In genomic region chr15:90142216-90143175, GRCh38 we compare ENCODE assay signal across 1 cellular context.
A peak's percentile ranks its signal among the peaks of the same experiment; 100 is the strongest.
TF ChIP-seq lines count a peak whose summit lies in the region.

No MANE protein-coding gene starts in this region.

TF ChIP-seq in K562, 482 proteins besides CTCF, POLR2A, EP300 and RAD21 (continued from another document and continues in another):
- TF ChIP-seq ZNF395 (CRISPR knock-in tag; IDR thresholded peaks at IDR 0.05) = 0 out of 2 replicates have a peak, but pooled peaks have one; percentile 37
- TF ChIP-seq HLTF (IDR thresholded peaks at IDR 0.05) = 0 out of 2 replicates have a peak, but pooled peaks have one; percentile 58
- no peak for TF ChIP-seq ZNF277 (CRISPR knock-in tag; IDR thresholded peaks at IDR 0.05; ENCODE audit: borderline replicate concordance)
- TF ChIP-seq TBP (optimal IDR thresholded peaks at IDR 0.05; ENCODE audit: low read depth, low read length) = peak; percentile 52
- no peak for TF ChIP-seq ARID3A (IDR thresholded peaks at IDR 0.05; ENCODE audit: borderline replicate concordance, low read depth, low read length)
- no peak for TF ChIP-seq FIP1L1 (IDR thresholded peaks at IDR 0.05; ENCODE audit: low read depth, low read length, poor library complexity, severe bottlenecking)
- 0 out of 2 replicates have a peak, but pooled peaks have one; percentile 13 for TF ChIP-seq ZNF644 (tag; IDR thresholded peaks at IDR 0.05; ENCODE audit: low read depth)
- no peak for TF ChIP-seq MIER1 (IDR thresholded peaks at IDR 0.05; ENCODE audit: low read depth)
- TF ChIP-seq SUPT5H (IDR thresholded peaks at IDR 0.05) = peak; percentile 51
- peak; percentile 48; the same call in 1 of the 2 replicates for TF ChIP-seq ZBTB2 (IDR thresholded peaks at IDR 0.05)
- no peak for TF ChIP-seq ATF1 (CRISPR knock-in tag; IDR thresholded peaks at IDR 0.05)
- TF ChIP-seq ATF1 (tag; IDR thresholded peaks at IDR 0.05) = peak; percentile 43
- TF ChIP-seq ATF3 (IDR thresholded peaks at IDR 0.05) = peak; percentile 37
- TF ChIP-seq ATF3 (CRISPR knock-in tag; conservative IDR thresholded peaks at IDR 0.05) = no peak
- TF ChIP-seq ZNF431 (CRISPR knock-in tag; IDR thresholded peaks at IDR 0.05) = no peak
- TF ChIP-seq RBM14 (IDR thresholded peaks at IDR 0.05; ENCODE audit: borderline replicate concordance, insufficient read depth, low read depth, low read length) = no peak
- TF ChIP-seq ZNF253 (CRISPR knock-in tag; conservative IDR thresholded peaks at IDR 0.05) = no peak
- TF ChIP-seq HDGF (IDR thresholded peaks at IDR 0.05) = no peak
- TF ChIP-seq MEF2D (tag; conservative IDR thresholded peaks at IDR 0.05; ENCODE audit: low read depth) = peak; percentile 43; the same call in 1 of the 2 replicates
- TF ChIP-seq PBX2 (CRISPR knock-in tag; IDR thresholded peaks at IDR 0.05; ENCODE audit: low read depth) = 0 out of 2 replicates have a peak, but pooled peaks have one; percentile 10
- TF ChIP-seq PBX2 (tag; conservative IDR thresholded peaks at IDR 0.05; ENCODE audit: low read depth) = peak; percentile 86
- TF ChIP-seq BHLHE40 (IDR thresholded peaks at IDR 0.05; ENCODE audit: low read length) = peak; percentile 69; the same call in 1 of the 2 replicates
- no peak for TF ChIP-seq CBFA2T3 (IDR thresholded peaks at IDR 0.05)
- peak; percentile 67; the same call in 1 of the 2 replicates for TF ChIP-seq GTF2E2 (tag; IDR thresholded peaks at IDR 0.05)
- TF ChIP-seq SMARCA5 (IDR thresholded peaks at IDR 0.05) = 0 out of 2 replicates have a peak, but pooled peaks have one; percentile 35
- TF ChIP-seq E2F8 (IDR thresholded peaks at IDR 0.05; ENCODE audit: low read depth, partially characterized antibody) = peak; percentile 15
- TF ChIP-seq MEIS2 (IDR thresholded peaks at IDR 0.05; ENCODE audit: partially characterized antibody) = peak; percentile 80
- TF ChIP-seq SMARCE1 (IDR thresholded peaks at IDR 0.05) = peak; percentile 48
- peak; percentile 24; the same call in 1 of the 2 replicates for TF ChIP-seq NFE2 (IDR thresholded peaks at IDR 0.05; ENCODE audit: low read depth)
- peak; percentile 55 for TF ChIP-seq BCOR (IDR thresholded peaks at IDR 0.05)
- peak; percentile 82 for TF ChIP-seq NFRKB (IDR thresholded peaks at IDR 0.05; ENCODE audit: low read depth)
- TF ChIP-seq HEY1 (CRISPR knock-in tag; IDR thresholded peaks at IDR 0.05; ENCODE audit: borderline replicate concordance) = no peak
- peak in 1 of 3 experiments; percentile 16; a peak in 1 of 6 replicates for TF ChIP-seq ZBTB11 (CRISPR knock-in tag; IDR thresholded peaks at IDR 0.05)
- peak; percentile 34; the same call in 1 of the 2 replicates for TF ChIP-seq SMARCA4 (IDR thresholded peaks at IDR 0.05)
